ENCODE assay signal across 16 cellular contexts in the genomic region with DNA sequence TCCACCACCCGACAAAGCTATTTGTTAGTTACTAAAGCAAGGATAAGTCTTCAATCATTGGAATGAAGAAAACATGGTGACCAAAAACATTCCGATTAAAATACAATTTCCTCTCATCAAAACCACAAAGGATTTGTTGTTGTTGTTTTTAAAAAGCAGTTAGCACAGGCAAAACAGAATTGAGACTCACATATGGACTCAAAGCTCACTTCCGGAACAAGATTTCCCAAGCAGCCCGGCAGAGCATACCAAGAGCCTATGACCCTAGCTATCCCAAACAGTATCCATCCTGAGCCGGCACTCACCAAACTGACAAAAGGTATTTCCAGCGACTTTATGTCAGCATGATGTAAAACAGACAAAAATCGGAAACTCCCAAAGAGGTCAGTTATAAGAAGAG. TPM values are rescaled to one million over a fixed set of nuclear protein-coding genes. Genes with fewer than 3 reads are reported as not detected.
DNase-seq lines count a peak whose midpoint lies in the region; ATAC-seq and TF ChIP-seq lines count a peak whose summit lies in the region.
"Had no signal": no experiment of that assay in that cellular context is flagged by ENCODE, and none has a peak within 500 bp of the region (broad histone marks: within the 10 kb centered on the region; RNA-seq: fewer than 3 reads in every experiment).

No MANE protein-coding gene starts in this region.

- WGBS in endodermal cell (ENCODE audit: insufficient coverage in 1 of 2, insufficient read length in 1 of 2), 2 experiments, result 95 to 100% methylated on average over 2 to 7 of the region's 7 CpGs

- no peak overlapping the region for H3K4me3 ChIP-seq in HUES48 (ENCODE audit: low read depth, low read length)
- H3K4me3 ChIP-seq in RWPE2 (ENCODE audit: severe bottlenecking), result no peak overlapping the region
- H3K4me3 ChIP-seq in endodermal cell (ENCODE audit: low read length), result no peak overlapping the region
- no peak overlapping the region for H3K4me3 ChIP-seq in osteoblast (ENCODE audit: insufficient read depth, low read length)
- H3K4me3 ChIP-seq: GM23248 had no signal

- peaks cover 10% of the 10 kb centered on the region for H3K9me3 Mint-ChIP-seq in endodermal cell

- H3K36me3 ChIP-seq in HUES48 (ENCODE audit: control insufficient read depth, insufficient read depth, low read length) (peaks cover 21% of the 10 kb centered on the region), RWPE2 (ENCODE audit: low read depth) (0 out of 2 replicates have a peak, but pooled peaks cover 7% of the 10 kb centered on the region), endodermal cell (ENCODE audit: control insufficient read depth, insufficient read depth, low read length) (peaks cover 6% of the 10 kb centered on the region), osteoblast (ENCODE audit: insufficient read depth, low read length) (no peaks in the 10 kb centered on the region)

- no peaks in the 10 kb centered on the region for H4K20me1 ChIP-seq in osteoblast (ENCODE audit: insufficient read depth, low read length)

- peaks cover 2% of the 10 kb centered on the region for H3K79me2 ChIP-seq in osteoblast (ENCODE audit: insufficient read depth, low read length)

- H3K27me3 ChIP-seq in HUES48 (ENCODE audit: control insufficient read depth, insufficient read depth, low read length) (no peaks in the 10 kb centered on the region), RWPE2 (ENCODE audit: insufficient read depth, poor library complexity, severe bottlenecking) (no peaks in the 10 kb centered on the region), endodermal cell (ENCODE audit: control insufficient read depth, insufficient read depth, low read length, poor library complexity, severe bottlenecking) (no peaks in the 10 kb centered on the region), osteoblast (ENCODE audit: insufficient read depth, low read length) (no peaks in the 10 kb centered on the region)
- H3K27me3 ChIP-seq: BE2C had no signal

- ATAC-seq in RWPE2 (ENCODE audit: low read depth) (no peak), HG02763 (IDR thresholded peaks at IDR 0.05; ENCODE audit: unreplicated experiment) (no peak), HG03039 (IDR thresholded peaks at IDR 0.05; ENCODE audit: unreplicated experiment) (no peak)

- peak overlapping the region; percentile 62 for H2AFZ ChIP-seq in osteoblast (ENCODE audit: low read length)
- H2AFZ ChIP-seq: GM23248 had no signal

- TF ChIP-seq CTCF in RWPE2 (IDR thresholded peaks at IDR 0.05; ENCODE audit: poor library complexity, severe bottlenecking) (no peak), endodermal cell (conservative IDR thresholded peaks at IDR 0.05) (no peak), osteoblast (IDR thresholded peaks at IDR 0.05; ENCODE audit: extremely low read depth, low read depth, low read length) (no peak)

- H3K27ac ChIP-seq in HUES48 (ENCODE audit: low read depth, low read length), result peak overlapping the region; percentile 89
- H3K27ac ChIP-seq in RWPE2 (ENCODE audit: poor library complexity, severe bottlenecking), result peak overlapping the region; percentile 73
- H3K27ac ChIP-seq in endodermal cell (ENCODE audit: low read depth, low read length), result no peak overlapping the region
- H3K27ac ChIP-seq in osteoblast (ENCODE audit: low read depth, low read length), result no peak overlapping the region
- H3K27ac ChIP-seq: C4-2B, GM23248 had no signal

- H3K4me2 ChIP-seq in osteoblast (ENCODE audit: insufficient read depth, low read length), result no peak overlapping the region

- H3K9ac ChIP-seq in HUES48 (ENCODE audit: low read depth, low read length) (no peak overlapping the region), endodermal cell (ENCODE audit: extremely low read depth, low read length, poor library complexity, severe bottlenecking) (no peak overlapping the region)
- H3K9ac ChIP-seq: GM23248 had no signal

- peaks cover 16% of the 10 kb centered on the region for H3K4me1 ChIP-seq in HUES48 (ENCODE audit: control insufficient read depth, insufficient read depth, low read length)
- H3K4me1 ChIP-seq in RWPE2 (ENCODE audit: insufficient read depth, poor library complexity, severe bottlenecking), result peaks cover 41% of the 10 kb centered on the region
- H3K4me1 ChIP-seq in endodermal cell (ENCODE audit: control insufficient read depth, insufficient read depth, low read length), result peaks cover 5% of the 10 kb centered on the region
- H3K4me1 ChIP-seq in osteoblast (ENCODE audit: insufficient read depth, low read length), result peaks cover 21% of the 10 kb centered on the region
- H3K4me1 ChIP-seq: BE2C had no signal

- peaks cover 24% of the 10 kb centered on the region for H3K36me3 Mint-ChIP-seq in endodermal cell (ENCODE audit: low read depth)
- H3K36me3 Mint-ChIP-seq: CD4-positive, alpha-beta memory T cell; IgD-negative memory B cell had no signal

- peaks cover 27% of the 10 kb centered on the region for H3K4me1 Mint-ChIP-seq in endodermal cell
- H3K4me1 Mint-ChIP-seq: CD4-positive, alpha-beta memory T cell; IgD-negative memory B cell had no signal

- peak overlapping the region; percentile 55 for H3K27ac Mint-ChIP-seq in endodermal cell
- H3K27ac Mint-ChIP-seq: CD4-positive, alpha-beta memory T cell; IgD-negative memory B cell had no signal

- H3K4me3 Mint-ChIP-seq in endodermal cell, result no peak overlapping the region
- H3K4me3 Mint-ChIP-seq: CD4-positive, alpha-beta memory T cell; IgD-negative memory B cell had no signal

- no peaks in the 10 kb centered on the region for H3K27me3 Mint-ChIP-seq in endodermal cell (ENCODE audit: insufficient read depth)
- H3K27me3 Mint-ChIP-seq: CD4-positive, alpha-beta memory T cell; IgD-negative memory B cell had no signal

- H3K9me3 ChIP-seq in HUES48 (ENCODE audit: control insufficient read depth, insufficient read depth, low read length) (no peaks in the 10 kb centered on the region), RWPE2 (ENCODE audit: severe bottlenecking) (no peaks in the 10 kb centered on the region), endodermal cell (ENCODE audit: control insufficient read depth, low read length) (peaks cover 21% of the 10 kb centered on the region), osteoblast (ENCODE audit: low read depth, low read length) (no peaks in the 10 kb centered on the region)
- H3K9me3 ChIP-seq: BE2C, Caco-2 had no signal

- DNase-seq in RWPE2 (ENCODE audit: low spot score), result no peak
- no peak for DNase-seq in endodermal cell
- DNase-seq in osteoblast (ENCODE audit: insufficient read length, low spot score, missing footprints), result no peak
- no peak for DNase-seq in NCI-H526 (lab: John Stamatoyannopoulos, UW)
- DNase-seq in DMS153 (lab: John Stamatoyannopoulos, UW), result no peak
- DNase-seq: BE2C; CD4-positive, alpha-beta memory T cell; DMS53; GM23248; KG1 had no signal

RNA-seq across cellular contexts. Expression of a gene that starts 39.9 kb away (rescaled TPM):
- total RNA-seq in endodermal cell, result 10 to 100 TPM; 51.8 to 54.9 TPM
- 69.8 TPM for polyA plus RNA-seq in endodermal cell (2013, experiment 1 of 2)
- polyA plus RNA-seq in endodermal cell (2013, experiment 2 of 2), result 66.8 TPM
- 25.3 and 26.2 TPM in 2 replicates for total RNA-seq in osteoblast

Comparison
In these comparisons a context has a peak if more than half of its experiments do, and no peak if none do; other contexts are left out.
1. H3K27ac ChIP-seq: peak in HUES48 (single experiment) and RWPE2 (single experiment); none in endodermal cell (single experiment) and osteoblast (single experiment).